ENCODE assay signal across 27 cellular contexts in genomic region chr12:2401040-2401439, GRCh38.
"Had no signal": no experiment of that assay in that cellular context is flagged by ENCODE, and none has a peak within 500 bp of the region (broad histone marks: within the 10 kb centered on the region; RNA-seq: fewer than 3 reads in every experiment).

No MANE protein-coding gene starts in this region.

- H3K9me3 ChIP-seq: gastroesophageal sphincter, lower lobe of right lung, neutrophil, right atrium auricular region, spleen, suprapubic skin had no signal

- H3K27me3 ChIP-seq: dorsolateral prefrontal cortex, foreskin keratinocyte, gastroesophageal sphincter, heart right ventricle, neutrophil, right atrium auricular region, spleen, suprapubic skin had no signal

- H3K27ac ChIP-seq: dorsolateral prefrontal cortex, epithelial cell of prostate, foreskin keratinocyte, gastroesophageal sphincter, heart right ventricle, lower lobe of right lung, neutrophil, parathyroid adenoma, skin epidermis, spleen, suprapubic skin had no signal

- H3K36me3 ChIP-seq: gastroesophageal sphincter, heart right ventricle, lower lobe of right lung, neutrophil, spleen, suprapubic skin had no signal

- ATAC-seq: esophagus mucosa; foreskin keratinocyte; gastroesophageal sphincter; heart right ventricle; left colon; left ventricle myocardium superior; lower lobe of right lung; natural killer cell treated with Interleukin-12 subunit alpha and Interleukin-12 subunit beta and Interleukin-15 and Interleukin-18, amount 100 ng/mL, for 72 hours; stimulated activated naive B cell treated with anti-CD40 and anti-IgM and Interleukin-4, amounts not matched to agents 10 μg/mL and 1 μg/mL and 100 μg/mL, for 72 hours had no signal

- H3K4me1 ChIP-seq: foreskin keratinocyte, parathyroid adenoma had no signal

- H3K4me3 ChIP-seq: dorsolateral prefrontal cortex, gastroesophageal sphincter, heart right ventricle, lower lobe of right lung, right atrium auricular region, skin epidermis, spleen, suprapubic skin had no signal

- DNase-seq: central memory CD4-positive, alpha-beta T cell; dorsolateral prefrontal cortex; effector CD4-positive, alpha-beta T cell; endodermal cell; foreskin keratinocyte; heart right ventricle; hippocampal formation; immature natural killer cell; islet precursor cell; kidney glomerular epithelial cell; left colon; left ventricle myocardium superior; lower lobe of right lung; naive B cell; spleen; stimulated activated CD4-positive, alpha-beta T cell treated with anti-CD3 and anti-CD28 coated beads, Interleukin-4, amount 100 ng/mL, for 4 hours; stimulated activated naive B cell treated with anti-CD40 and anti-IgM and Interleukin-4, amounts not matched to agents 10 μg/mL and 1 μg/mL and 100 μg/mL, for 72 hours; trophoblast cell had no signal
